In the genomic region with DNA sequence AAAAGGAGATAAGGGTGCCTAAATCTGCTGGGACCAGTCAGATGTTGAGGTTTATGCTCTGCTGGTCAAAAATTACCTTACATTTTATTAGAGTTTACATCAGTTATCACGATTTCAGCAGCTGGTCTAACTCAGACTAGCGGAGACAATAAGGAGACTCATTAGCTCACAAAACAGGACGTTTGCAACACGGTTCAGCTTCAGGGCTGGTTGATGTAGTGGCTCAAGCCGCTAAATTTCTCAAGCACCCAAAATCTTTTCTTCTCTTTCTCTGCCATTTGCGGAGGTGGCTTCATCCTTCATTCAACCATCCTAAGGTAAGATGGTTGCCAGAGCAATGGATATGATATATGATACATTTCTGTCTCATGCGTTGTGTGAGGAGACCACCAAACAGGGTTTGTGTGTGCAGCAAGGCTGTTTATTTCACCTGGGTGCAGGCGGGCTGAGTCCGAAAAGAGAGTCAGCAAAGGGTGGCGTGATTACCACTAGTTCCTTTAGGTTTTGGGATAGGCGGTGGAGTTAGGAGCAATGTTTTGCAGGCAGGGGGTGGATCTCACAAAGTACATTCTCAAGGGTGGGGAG, we compare ENCODE assay signal across 13 cellular contexts. TPM values are rescaled to one million over a fixed set of nuclear protein-coding genes. Genes with fewer than 3 reads are reported as not detected.
DNase-seq lines count a peak whose midpoint lies in the region; ATAC-seq, FAIRE-seq and TF ChIP-seq lines count a peak whose summit lies in the region.
"Had no signal": no experiment of that assay in that cellular context is flagged by ENCODE, and none has a peak within 500 bp of the region (broad histone marks: within the 10 kb centered on the region; RNA-seq: fewer than 3 reads in every experiment).

No MANE protein-coding gene starts in this region.

- H3K36me3 Mint-ChIP-seq in CD14-positive monocyte: no peaks in the 10 kb centered on the region
- H3K36me3 Mint-ChIP-seq in activated CD8-positive, alpha-beta T cell treated with anti-CD3 and anti-CD28 coated beads, Interleukin-2, amount 10 ng/mL, durations not matched to agents 7 days and 5 days (ENCODE audit: low read depth): no peaks in the 10 kb centered on the region
- no peaks in the 10 kb centered on the region for H3K36me3 Mint-ChIP-seq in naive thymus-derived CD8-positive, alpha-beta T cell
- H3K36me3 Mint-ChIP-seq in H9 (ENCODE audit: insufficient read depth in 1 of 3, low read depth in 3 of 3): no peaks in the 10 kb centered on the region

- no peak overlapping the region for H2BK20ac ChIP-seq in H9 (ENCODE audit: low read depth, low read length, poor library complexity, severe bottlenecking)

- no peaks in the 10 kb centered on the region for H3K79me2 ChIP-seq in H9 (ENCODE audit: insufficient read depth, low read length)

- H3K27me3 Mint-ChIP-seq in CD14-positive monocyte (ENCODE audit: low read depth in 3 of 3) (peaks cover 0 to 4% (median 2%) of the 10 kb centered on the region in 3 donors), H9 (ENCODE audit: low read depth) (no peaks in the 10 kb centered on the region)
- H3K27me3 Mint-ChIP-seq in activated CD8-positive, alpha-beta T cell treated with anti-CD3 and anti-CD28 coated beads, Interleukin-2, amount 10 ng/mL, durations not matched to agents 7 days and 5 days (ENCODE audit: low read depth): no peaks in the 10 kb centered on the region
- H3K27me3 Mint-ChIP-seq in naive thymus-derived CD8-positive, alpha-beta T cell: no peaks in the 10 kb centered on the region

- no peak overlapping the region for H3K4me2 ChIP-seq in H9 (ENCODE audit: insufficient read depth, insufficient read length, low read length)

- no peak overlapping the region for H2BK12ac ChIP-seq in H9 (ENCODE audit: insufficient read length, low read depth, low read length)

- no peak overlapping the region for H4K8ac ChIP-seq in H9 (replicated peaks; ENCODE audit: insufficient read length, low read depth, low read length)

- H4K91ac ChIP-seq in H9 (ENCODE audit: insufficient read length, low read depth, low read length): no peak overlapping the region

- H3K9me3 ChIP-seq in H9 (ENCODE audit: control insufficient read depth, low read depth, low read length): no peaks in the 10 kb centered on the region
- H3K9me3 ChIP-seq: prostate gland had no signal

- no peaks in the 10 kb centered on the region for H3K4me1 ChIP-seq in H9 (ENCODE audit: insufficient read depth, low read length)
- H3K4me1 ChIP-seq: prostate gland had no signal

- CTCF ChIA-PET in activated CD8-positive, alpha-beta T cell treated with anti-CD3 and anti-CD28 coated beads, Interleukin-2, amount 10 ng/mL, durations not matched to agents 7 days and 5 days (lab: Charles Lee): interaction anchor here (0.9 to 1.6 kb wide), 6 partner anchors 15 to 116 kb away, joined by 3 to 16 read pairs (median 4); no protein-coding TSS in a partner anchor

- no peak for DNase-seq in CD14-positive monocyte (ENCODE audit: low spot score)
- no peak for DNase-seq in GM18507 (ENCODE audit: extremely low spot score, insufficient read length, low read depth)
- peak; percentile 26 for DNase-seq in activated CD8-positive, alpha-beta T cell treated with anti-CD3 and anti-CD28 coated beads, Interleukin-2, amount 10 ng/mL, durations not matched to agents 7 days and 5 days
- DNase-seq in naive thymus-derived CD8-positive, alpha-beta T cell: peak in 1 of 10 donors; percentile 18
- no peak for DNase-seq in occipital lobe (lab: John Stamatoyannopoulos, UW)
- DNase-seq in NCI-H524 (lab: John Stamatoyannopoulos, UW): no peak
- DNase-seq in superior temporal gyrus (ENCODE audit: extremely low spot score): no peak
- no peak for DNase-seq in H9
- DNase-seq: mesendoderm, NCI-H1092 treated with DMSO at 0.1 percent for 48 hours, NCI-H526, SHP77 had no signal

- no peaks in the 10 kb centered on the region for H3K79me1 ChIP-seq in H9 (ENCODE audit: insufficient read depth, low read depth, low read length, poor library complexity, severe bottlenecking)

- POLR2A ChIA-PET in activated CD8-positive, alpha-beta T cell treated with anti-CD3 and anti-CD28 coated beads, Interleukin-2, amount 10 ng/mL, durations not matched to agents 7 days and 5 days (lab: Charles Lee): interaction anchor here (0.7 to 2.0 kb wide), 3 partner anchors 19 to 74 kb away, joined by 3 to 8 read pairs (median 3); a partner anchor contains a TSS
- POLR2A ChIA-PET in naive thymus-derived CD8-positive, alpha-beta T cell (lab: Charles Lee): interaction anchor here (0.5 to 1.5 kb wide), 8 partner anchors 11 to 248 kb away, joined by 3 to 9 read pairs (median 4); a partner anchor contains a TSS

- intact Hi-C loops in CD14-positive monocyte (cut with micrococcal nuclease): no loop called here

- peaks cover 30% of the 10 kb centered on the region for H3K4me1 Mint-ChIP-seq in CD14-positive monocyte
- H3K4me1 Mint-ChIP-seq in activated CD8-positive, alpha-beta T cell treated with anti-CD3 and anti-CD28 coated beads, Interleukin-2, amount 10 ng/mL, durations not matched to agents 7 days and 5 days (ENCODE audit: low read depth): peaks cover 37% of the 10 kb centered on the region
- H3K4me1 Mint-ChIP-seq in naive thymus-derived CD8-positive, alpha-beta T cell: peaks cover 14 to 35% (median 28%) of the 10 kb centered on the region in 4 donors
- peaks cover 2 to 4% of the 10 kb centered on the region in 2 experiments; a peak in 3 of 4 replicates for H3K4me1 Mint-ChIP-seq in H9

- H3K18ac ChIP-seq in H9 (ENCODE audit: insufficient read length, low read depth, low read length): no peak overlapping the region

- H3T11ph ChIP-seq in H9 (ENCODE audit: low read length): no peak overlapping the region

- H3K27ac Mint-ChIP-seq in CD14-positive monocyte: peak overlapping the region; percentile 44 to 92 (median 86)
- peak overlapping the region; percentile 98 for H3K27ac Mint-ChIP-seq in activated CD8-positive, alpha-beta T cell treated with anti-CD3 and anti-CD28 coated beads, Interleukin-2, amount 10 ng/mL, durations not matched to agents 7 days and 5 days
- H3K27ac Mint-ChIP-seq in naive thymus-derived CD8-positive, alpha-beta T cell: peak overlapping the region; percentile 86 to 99 (median 98)
- H3K27ac Mint-ChIP-seq in H9: peak overlapping the region in 1 of 3 experiments; percentile 67; a peak in 1 of 7 replicates

- H2BK5ac ChIP-seq in H9 (ENCODE audit: insufficient read length, low read length): no peak overlapping the region

- no peak overlapping the region for H4K5ac ChIP-seq in H9 (ENCODE audit: insufficient read length, low read depth, low read length)

- H3K4ac ChIP-seq in H9 (ENCODE audit: low read depth, low read length): no peak overlapping the region

- no peak overlapping the region for H3K27ac ChIP-seq in H9 (ENCODE audit: insufficient read length, low read depth, low read length)
- H3K27ac ChIP-seq: prostate gland had no signal

- FAIRE-seq in GM18507 (lab: Jason Lieb, UNC): peak; percentile 15

- H3K23ac ChIP-seq in H9 (ENCODE audit: insufficient read length, low read depth, low read length): no peak overlapping the region

- no peaks in the 10 kb centered on the region for H3K27me3 ChIP-seq in H9 (ENCODE audit: insufficient read depth, low read length)

- H3K23me2 ChIP-seq in H9 (ENCODE audit: insufficient read length, low read depth, low read length, poor library complexity, severe bottlenecking): no peaks in the 10 kb centered on the region

- no peaks in the 10 kb centered on the region for H4K20me1 ChIP-seq in H9 (ENCODE audit: control insufficient read depth, insufficient read depth, insufficient read length)

- no peak overlapping the region for H2BK120ac ChIP-seq in H9 (ENCODE audit: low read depth, low read length, poor library complexity, severe bottlenecking)

- no peak for TF ChIP-seq CTCF in CD14-positive monocyte (IDR thresholded peaks at IDR 0.05)
- TF ChIP-seq CTCF in H9 (conservative IDR thresholded peaks at IDR 0.05): no peak

- WGBS in H9 (ENCODE audit: extremely low coverage, insufficient read length, low lambda C conversion rate): no CpG with 5 or more reads among the region's 11 CpGs

- H3K9me3 Mint-ChIP-seq in CD14-positive monocyte: peaks cover 0 to 4% (median 0%) of the 10 kb centered on the region in 7 donors
- H3K9me3 Mint-ChIP-seq in activated CD8-positive, alpha-beta T cell treated with anti-CD3 and anti-CD28 coated beads, Interleukin-2, amount 10 ng/mL, durations not matched to agents 7 days and 5 days (ENCODE audit: insufficient read depth): no peaks in the 10 kb centered on the region
- H3K9me3 Mint-ChIP-seq in naive thymus-derived CD8-positive, alpha-beta T cell: no peaks in the 10 kb centered on the region
- H3K9me3 Mint-ChIP-seq in H9: no peaks in the 10 kb centered on the region

- no peak overlapping the region for H3K9ac ChIP-seq in H9 (ENCODE audit: extremely low read depth, insufficient read length, low read length)

- H3K14ac ChIP-seq in H9 (ENCODE audit: insufficient read depth, low read length): no peak overlapping the region

- no peak overlapping the region for H2AFZ ChIP-seq in H9 (ENCODE audit: low read length)

- peak; percentile 15 for ATAC-seq in activated CD8-positive, alpha-beta T cell treated with anti-CD3 and anti-CD28 coated beads, Interleukin-2, amount 10 ng/mL, durations not matched to agents 7 days and 5 days
- ATAC-seq in naive thymus-derived CD8-positive, alpha-beta T cell: peak; percentile 20 to 26

- H2BK15ac ChIP-seq in H9 (ENCODE audit: low read depth, low read length): no peak overlapping the region

- no peak overlapping the region for H2AK5ac ChIP-seq in H9 (ENCODE audit: insufficient read length, low read length)

- no peak overlapping the region for H3K4me3 Mint-ChIP-seq in CD14-positive monocyte
- peak overlapping the region; percentile 65 for H3K4me3 Mint-ChIP-seq in activated CD8-positive, alpha-beta T cell treated with anti-CD3 and anti-CD28 coated beads, Interleukin-2, amount 10 ng/mL, durations not matched to agents 7 days and 5 days
- peak overlapping the region; percentile 64 to 91 (median 82) for H3K4me3 Mint-ChIP-seq in naive thymus-derived CD8-positive, alpha-beta T cell
- no peak overlapping the region for H3K4me3 Mint-ChIP-seq in H9

- no peak overlapping the region for H3K56ac ChIP-seq in H9 (ENCODE audit: insufficient read length, low read depth, low read length)

RNA-seq across cellular contexts. Expression of a gene that starts 30.3 kb away (rescaled TPM):
- 10 to 100 TPM in 1 of 2 donors, 1 to 10 TPM in 1; 6.7 to 12.9 TPM for polyA plus RNA-seq in CD14-positive monocyte
- 10 to 100 TPM; 61.4 to 63.2 TPM for total RNA-seq in activated CD8-positive, alpha-beta T cell treated with anti-CD3 and anti-CD28 coated beads, Interleukin-2, amount 10 ng/mL, durations not matched to agents 7 days and 5 days
- total RNA-seq in naive thymus-derived CD8-positive, alpha-beta T cell: 10 to 100 TPM; 39.5 to 48.7 TPM
- 10 to 100 TPM in 1 of 3 donors, 1 to 10 TPM in 2; 6.3 to 20.4 (median 9.4) TPM for polyA plus RNA-seq in naive thymus-derived CD8-positive, alpha-beta T cell
- total RNA-seq in occipital lobe (73.5 TPM), H9 (2021) (20.1 and 23.6 TPM in 2 replicates)

RNA-seq across cellular contexts. Expression of a gene that starts 47.9 kb away (rescaled TPM):
- polyA plus RNA-seq in CD14-positive monocyte: 1 to 10 TPM; 2.5 to 5.4 TPM
- 10 to 100 TPM; 41.3 to 45.3 TPM for total RNA-seq in activated CD8-positive, alpha-beta T cell treated with anti-CD3 and anti-CD28 coated beads, Interleukin-2, amount 10 ng/mL, durations not matched to agents 7 days and 5 days
- 10 to 100 TPM; 42.9 to 43.3 TPM for total RNA-seq in naive thymus-derived CD8-positive, alpha-beta T cell
- polyA plus RNA-seq in naive thymus-derived CD8-positive, alpha-beta T cell: 10 to 100 TPM in 1 of 3 donors, 1 to 10 TPM in 2; 5.4 to 14.1 (median 8.1) TPM
- total RNA-seq in occipital lobe: 31.7 TPM
- 37.3 and 37.4 TPM in 2 replicates for total RNA-seq in H9 (2021)

Comparison
In these comparisons a context has a peak if more than half of its experiments do, and no peak if none do; other contexts are left out.
1. H3K4me3 Mint-ChIP-seq: peak in activated CD8-positive, alpha-beta T cell treated with anti-CD3 and anti-CD28 coated beads, Interleukin-2, amount 10 ng/mL, durations not matched to agents 7 days and 5 days (single experiment) and naive thymus-derived CD8-positive, alpha-beta T cell (10 of 10); none in CD14-positive monocyte (0 of 2) and H9 (0 of 2).